8 cellular contexts compared by ENCODE assay signal in genomic region chr17:58006563-58006923, GRCh38. TPM values are rescaled to one million over a fixed set of nuclear protein-coding genes. Genes with fewer than 3 reads are reported as not detected.
DNase-seq lines count a peak whose midpoint lies in the region; ATAC-seq and TF ChIP-seq lines count a peak whose summit lies in the region.

No MANE protein-coding gene starts in this region.

- CTCF ChIA-PET in Panc1 (lab: Charles Lee), result no interaction called here

- WGBS in suprapubic skin, result 0% methylated on average over 10 of the region's 20 CpGs

- intact Hi-C loops in Panc1 (cut with micrococcal nuclease; ENCODE audit: unreplicated experiment), result loop anchor here (5.0 kb wide), 2 partner anchors 76 to 106 kb away; partner anchors contain the start of gene DYNLL2

- H3K36me3 ChIP-seq in HUES6 (ENCODE audit: control insufficient read depth, insufficient read depth, low read length), result peaks cover 46% of the 10 kb centered on the region
- H3K36me3 ChIP-seq in Panc1 (ENCODE audit: control insufficient read depth, insufficient read depth, low read length), result peaks cover 46% of the 10 kb centered on the region
- H3K36me3 ChIP-seq in suprapubic skin, result peaks cover 30% of the 10 kb centered on the region

- POLR2A ChIA-PET in Panc1 (lab: Charles Lee), result interaction anchor here (0.5 to 1.1 kb wide), 7 partner anchors 54 to 893 kb away, joined by 3 to 17 read pairs (median 8); no protein-coding TSS in a partner anchor

- ATAC-seq in GM18502 (IDR thresholded peaks at IDR 0.05; ENCODE audit: poor library complexity, unreplicated experiment) (peak; percentile 12), Panc1 (peak; percentile 73), GM18519 (IDR thresholded peaks at IDR 0.05; ENCODE audit: low FRiP score, unreplicated experiment) (no peak)
- ATAC-seq in activated T-helper 17 cell treated with anti-CD3 and anti-CD28 coated beads, Interleukin-2, amount 50 U/mL, for 72 hours (replicated peaks), result peak; percentile 31

- H3K27ac ChIP-seq in HUES6 (ENCODE audit: low read depth, low read length) (peak overlapping the region; percentile 96), Panc1 (ENCODE audit: low read length) (peak overlapping the region; percentile 100), suprapubic skin (peak overlapping the region; percentile 99)

- TF ChIP-seq POLR2A in suprapubic skin (IDR thresholded peaks at IDR 0.05), result no peak

- H3K4me1 ChIP-seq in HUES6 (ENCODE audit: control insufficient read depth, insufficient read depth, low read length) (peaks cover 16% of the 10 kb centered on the region), Panc1 (ENCODE audit: control insufficient read depth, insufficient read depth, low read length) (peaks cover 38% of the 10 kb centered on the region), suprapubic skin (peaks cover 42% of the 10 kb centered on the region)

- peak overlapping the region; percentile 100 for H3K27ac Mint-ChIP-seq in activated T-helper 17 cell treated with anti-CD3 and anti-CD28 coated beads, Interleukin-2, amount 50 U/mL, for 72 hours
- H3K27ac Mint-ChIP-seq in neural crest cell (ENCODE audit: unreplicated experiment), result peak overlapping the region; percentile 100

- BruUV-seq in Panc1 (replicated peaks; lab: Mats Ljungman, UMichigan), result TSS peak; percentile 74

- H3K27me3 ChIP-seq in HUES6 (ENCODE audit: control insufficient read depth, insufficient read depth, low read length) (no peaks in the 10 kb centered on the region), Panc1 (ENCODE audit: control insufficient read depth, insufficient read depth, low read length) (no peaks in the 10 kb centered on the region), suprapubic skin (no peaks in the 10 kb centered on the region)

- H3K9ac ChIP-seq in HUES6 (ENCODE audit: low read length), result peak overlapping the region; percentile 96

- DNase-seq in Panc1 (ENCODE audit: low read depth, low spot score) (no peak), fibroblast of the aortic adventitia (ENCODE audit: low read depth) (peak; percentile 72), neural crest cell (ENCODE audit: low read depth, low spot score) (peak; percentile 57), suprapubic skin (ENCODE audit: low spot score in 2 of 2) (peak; percentile 84 to 85)

- in situ Hi-C loops in Panc1 (cut with HindIII; ENCODE audit: low pct_unique_long_range_greater_than_20kb, low sequenced_read_pairs), result no loop called here

- TF ChIP-seq CTCF in Panc1 (IDR thresholded peaks at IDR 0.05), result no peak
- TF ChIP-seq CTCF in fibroblast of the aortic adventitia (IDR thresholded peaks at IDR 0.05; ENCODE audit: insufficient read depth, low read length), result no peak
- TF ChIP-seq CTCF in neural crest cell (conservative IDR thresholded peaks at IDR 0.05), result no peak
- no peak for TF ChIP-seq CTCF in suprapubic skin (IDR thresholded peaks at IDR 0.05)

- H3K9me3 ChIP-seq in HUES6 (ENCODE audit: control insufficient read depth, insufficient read depth, low read depth, low read length) (no peaks in the 10 kb centered on the region), Panc1 (ENCODE audit: control insufficient read depth, insufficient read depth, low read depth, low read length) (no peaks in the 10 kb centered on the region), suprapubic skin (no peaks in the 10 kb centered on the region)

- H3K4me3 Mint-ChIP-seq in activated T-helper 17 cell treated with anti-CD3 and anti-CD28 coated beads, Interleukin-2, amount 50 U/mL, for 72 hours, result peak overlapping the region; percentile 100
- peak overlapping the region; percentile 100 for H3K4me3 Mint-ChIP-seq in neural crest cell

- no peaks in the 10 kb centered on the region for H3K9me3 Mint-ChIP-seq in activated T-helper 17 cell treated with anti-CD3 and anti-CD28 coated beads, Interleukin-2, amount 50 U/mL, for 72 hours
- peaks cover 5% of the 10 kb centered on the region for H3K9me3 Mint-ChIP-seq in neural crest cell

- peaks cover 31% of the 10 kb centered on the region for H3K4me1 Mint-ChIP-seq in activated T-helper 17 cell treated with anti-CD3 and anti-CD28 coated beads, Interleukin-2, amount 50 U/mL, for 72 hours
- peaks cover 80% of the 10 kb centered on the region for H3K4me1 Mint-ChIP-seq in neural crest cell

- no peak for TF ChIP-seq EP300 in suprapubic skin (IDR thresholded peaks at IDR 0.05)

- peaks cover 67% of the 10 kb centered on the region for H3K36me3 Mint-ChIP-seq in activated T-helper 17 cell treated with anti-CD3 and anti-CD28 coated beads, Interleukin-2, amount 50 U/mL, for 72 hours (ENCODE audit: low read depth)
- H3K36me3 Mint-ChIP-seq in neural crest cell (ENCODE audit: low read depth), result peaks cover 52% of the 10 kb centered on the region

- H3K27me3 Mint-ChIP-seq in activated T-helper 17 cell treated with anti-CD3 and anti-CD28 coated beads, Interleukin-2, amount 50 U/mL, for 72 hours, result no peaks in the 10 kb centered on the region
- H3K27me3 Mint-ChIP-seq in neural crest cell (ENCODE audit: low read depth), result peaks cover 12% of the 10 kb centered on the region

- peak overlapping the region; percentile 86 for H3K4me3 ChIP-seq in HUES6 (ENCODE audit: low read depth, low read length)
- H3K4me3 ChIP-seq in Panc1 (ENCODE audit: low read depth in 2 of 2, low read length in 2 of 2), result peak overlapping the region; percentile 83 to 94
- H3K4me3 ChIP-seq in fibroblast of the aortic adventitia (ENCODE audit: low read depth, low read length), result peak overlapping the region; percentile 97
- peak overlapping the region; percentile 97 for H3K4me3 ChIP-seq in suprapubic skin

RNA-seq across cellular contexts. Expression of gene SRSF1, which starts 0.5 kb away (rescaled TPM):
- total RNA-seq in Panc1 (2021; ENCODE audit: unreplicated experiment), result 362 TPM
- polyA plus RNA-seq in Panc1 (2012; ENCODE audit: insufficient read length), result 307 TPM
- total RNA-seq in activated T-helper 17 cell treated with anti-CD3 and anti-CD28 coated beads, Interleukin-2, amount 50 U/mL, for 72 hours, result 100 to 1,000 TPM; 276 to 391 TPM
- 330 and 375 TPM in 2 replicates for total RNA-seq in fibroblast of the aortic adventitia (ENCODE audit: low replicate concordance)
- 548 and 554 TPM in 2 replicates for total RNA-seq in neural crest cell
- 100 to 1,000 TPM; 108 to 172 (median 125) TPM for total RNA-seq in suprapubic skin

RNA-seq across cellular contexts. Expression of gene VEZF1, which starts 18.5 kb away (rescaled TPM):
- total RNA-seq in Panc1 (2021; ENCODE audit: unreplicated experiment) (73.5 TPM), fibroblast of the aortic adventitia (ENCODE audit: low replicate concordance) (16.4 and 76.2 TPM in 2 replicates), neural crest cell (139 and 142 TPM in 2 replicates), suprapubic skin (10 to 100 TPM; 45.3 to 76.0 (median 63.7) TPM)
- 50.1 TPM for polyA plus RNA-seq in Panc1 (2012; ENCODE audit: insufficient read length)
- total RNA-seq in activated T-helper 17 cell treated with anti-CD3 and anti-CD28 coated beads, Interleukin-2, amount 50 U/mL, for 72 hours, result 10 to 100 TPM; 21.4 to 29.6 TPM

RNA-seq across cellular contexts. Expression of gene CUEDC1, which starts 51.3 kb away (rescaled TPM):
- total RNA-seq in Panc1 (2021; ENCODE audit: unreplicated experiment) (103 TPM), fibroblast of the aortic adventitia (ENCODE audit: low replicate concordance) (17.1 and 25.7 TPM in 2 replicates), neural crest cell (73.7 and 86.9 TPM in 2 replicates), suprapubic skin (10 to 100 TPM in 2 of 4 donors, 1 to 10 TPM in 2; 5.1 to 34.2 (median 12.8) TPM)
- 107 TPM for polyA plus RNA-seq in Panc1 (2012; ENCODE audit: insufficient read length)
- total RNA-seq in activated T-helper 17 cell treated with anti-CD3 and anti-CD28 coated beads, Interleukin-2, amount 50 U/mL, for 72 hours, result under 1 TPM; 0.15 to 0.56 TPM
